ENCODE assay signal across 1 cellular context in genomic region chr5:78597068-78597857, GRCh38.
TF ChIP-seq lines count a peak whose summit lies in the region.

No MANE protein-coding gene starts in this region.

TF ChIP-seq in HepG2, 621 proteins besides CTCF, POLR2A, EP300 and RAD21 (continued from another document and continues in another):
- peak; percentile 45; the same call in 1 of the 2 replicates for TF ChIP-seq KDM6A (CRISPR knock-in tag; IDR thresholded peaks at IDR 0.05; ENCODE audit: low read depth)
- TF ChIP-seq ASH2L (IDR thresholded peaks at IDR 0.05; ENCODE audit: insufficient read length, low read depth, low read length) = peak; percentile 62
- no peak for TF ChIP-seq STAT5B (CRISPR knock-in tag; IDR thresholded peaks at IDR 0.05)
- TF ChIP-seq MBNL3 (CRISPR knock-in tag; conservative IDR thresholded peaks at IDR 0.05) = no peak
- peak; percentile 36; the same call in 1 of the 2 replicates for TF ChIP-seq RXRA (CRISPR knock-in tag; IDR thresholded peaks at IDR 0.05)
- TF ChIP-seq KLF16 (CRISPR knock-in tag; IDR thresholded peaks at IDR 0.05) = peak in 1 of 2 experiments; percentile 61; a peak in 1 of 4 replicates
- TF ChIP-seq, protein P1, sequence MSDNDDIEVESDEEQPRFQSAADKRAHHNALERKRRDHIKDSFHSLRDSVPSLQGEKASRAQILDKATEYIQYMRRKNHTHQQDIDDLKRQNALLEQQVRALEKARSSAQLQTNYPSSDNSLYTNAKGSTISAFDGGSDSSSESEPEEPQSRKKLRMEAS (IDR thresholded peaks at IDR 0.05) = peak; percentile 37; the same call in 1 of the 2 replicates
- TF ChIP-seq HDAC2 (CRISPR knock-in tag; IDR thresholded peaks at IDR 0.05) = peak; percentile 85
- TF ChIP-seq ZNF563 (CRISPR knock-in tag; IDR thresholded peaks at IDR 0.05) = no peak
- 0 out of 2 replicates have a peak, but pooled peaks have one; percentile 33 for TF ChIP-seq POLR2G (IDR thresholded peaks at IDR 0.05; ENCODE audit: low read depth, low read length)
- peak; percentile 57; the same call in 1 of the 2 replicates for TF ChIP-seq GFI1 (CRISPR knock-in tag; IDR thresholded peaks at IDR 0.05; ENCODE audit: borderline replicate concordance)
- TF ChIP-seq ZNF331 (CRISPR knock-in tag; IDR thresholded peaks at IDR 0.05) = 0 out of 2 replicates have a peak, but pooled peaks have one; percentile 35
- peak; percentile 61; the same call in 1 of the 2 replicates for TF ChIP-seq ZMYM2 (CRISPR knock-in tag; IDR thresholded peaks at IDR 0.05)
- peak; percentile 13; the same call in 1 of the 2 replicates for TF ChIP-seq THRA (CRISPR knock-in tag; IDR thresholded peaks at IDR 0.05; ENCODE audit: borderline replicate concordance)
- peak; percentile 38 for TF ChIP-seq NR2F6 (IDR thresholded peaks at IDR 0.05)
- TF ChIP-seq NR2F6 (CRISPR knock-in tag; IDR thresholded peaks at IDR 0.05) = peak; percentile 53; the same call in 1 of the 2 replicates
- no peak for TF ChIP-seq ZNF20 (CRISPR knock-in tag; IDR thresholded peaks at IDR 0.05)
- TF ChIP-seq RFX5 (IDR thresholded peaks at IDR 0.05; ENCODE audit: low read depth, low read length) = no peak
- TF ChIP-seq ZNF264 (CRISPR knock-in tag; IDR thresholded peaks at IDR 0.05) = peak; percentile 60; the same call in 1 of the 2 replicates
- TF ChIP-seq MEF2D (CRISPR knock-in tag; IDR thresholded peaks at IDR 0.05) = 0 out of 2 replicates have a peak, but pooled peaks have one; percentile 35
- TF ChIP-seq ZNF607 (CRISPR knock-in tag; IDR thresholded peaks at IDR 0.05; ENCODE audit: borderline replicate concordance) = peak; percentile 35; the same call in 1 of the 2 replicates
- peak; percentile 36; the same call in 1 of the 2 replicates for TF ChIP-seq TBX2 (CRISPR knock-in tag; IDR thresholded peaks at IDR 0.05; ENCODE audit: borderline replicate concordance)
- TF ChIP-seq ZMYM3 (CRISPR knock-in tag; IDR thresholded peaks at IDR 0.05) = peak; percentile 72
- TF ChIP-seq FOXC1 (CRISPR knock-in tag; IDR thresholded peaks at IDR 0.05; ENCODE audit: borderline replicate concordance) = no peak
- TF ChIP-seq SOX13 (IDR thresholded peaks at IDR 0.05) = no peak
- TF ChIP-seq SOX13 (CRISPR knock-in tag; conservative IDR thresholded peaks at IDR 0.05 in 1 of 2, IDR thresholded peaks at IDR 0.05 in 1 of 2) = peak in 1 of 2 experiments; percentile 70; a peak in 2 of 4 replicates
- TF ChIP-seq MIXL1 (CRISPR knock-in tag; IDR thresholded peaks at IDR 0.05) = peak; percentile 67; the same call in 1 of the 2 replicates
- peak; percentile 86 for TF ChIP-seq HMG20A (CRISPR knock-in tag; IDR thresholded peaks at IDR 0.05; ENCODE audit: borderline replicate concordance)
- TF ChIP-seq ZNF792 (CRISPR knock-in tag; IDR thresholded peaks at IDR 0.05) = no peak; the same call in 1 of the 2 replicates
- no peak for TF ChIP-seq ZNF432 (CRISPR knock-in tag; IDR thresholded peaks at IDR 0.05; ENCODE audit: borderline replicate concordance)
- TF ChIP-seq, protein P2, sequence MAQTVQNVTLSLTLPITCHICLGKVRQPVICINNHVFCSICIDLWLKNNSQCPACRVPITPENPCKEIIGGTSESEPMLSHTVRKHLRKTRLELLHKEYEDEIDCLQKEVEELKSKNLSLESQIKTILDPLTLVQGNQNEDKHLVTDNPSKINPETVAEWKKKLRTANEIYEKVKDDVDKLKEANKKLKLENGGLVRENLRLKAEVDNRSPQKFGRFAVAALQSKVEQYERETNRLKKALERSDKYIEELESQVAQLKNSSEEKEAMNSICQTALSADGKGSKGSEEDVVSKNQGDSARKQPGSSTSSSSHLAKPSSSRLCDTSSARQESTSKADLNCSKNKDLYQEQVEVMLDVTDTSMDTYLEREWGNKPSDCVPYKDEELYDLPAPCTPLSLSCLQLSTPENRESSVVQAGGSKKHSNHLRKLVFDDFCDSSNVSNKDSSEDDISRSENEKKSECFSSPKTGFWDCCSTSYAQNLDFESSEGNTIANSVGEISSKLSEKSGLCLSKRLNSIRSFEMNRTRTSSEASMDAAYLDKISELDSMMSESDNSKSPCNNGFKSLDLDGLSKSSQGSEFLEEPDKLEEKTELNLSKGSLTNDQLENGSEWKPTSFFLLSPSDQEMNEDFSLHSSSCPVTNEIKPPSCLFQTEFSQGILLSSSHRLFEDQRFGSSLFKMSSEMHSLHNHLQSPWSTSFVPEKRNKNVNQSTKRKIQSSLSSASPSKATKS (CRISPR knock-in tag; IDR thresholded peaks at IDR 0.05) = no peak
- no peak for TF ChIP-seq CBFB (CRISPR knock-in tag; IDR thresholded peaks at IDR 0.05)
- TF ChIP-seq, protein P3, sequence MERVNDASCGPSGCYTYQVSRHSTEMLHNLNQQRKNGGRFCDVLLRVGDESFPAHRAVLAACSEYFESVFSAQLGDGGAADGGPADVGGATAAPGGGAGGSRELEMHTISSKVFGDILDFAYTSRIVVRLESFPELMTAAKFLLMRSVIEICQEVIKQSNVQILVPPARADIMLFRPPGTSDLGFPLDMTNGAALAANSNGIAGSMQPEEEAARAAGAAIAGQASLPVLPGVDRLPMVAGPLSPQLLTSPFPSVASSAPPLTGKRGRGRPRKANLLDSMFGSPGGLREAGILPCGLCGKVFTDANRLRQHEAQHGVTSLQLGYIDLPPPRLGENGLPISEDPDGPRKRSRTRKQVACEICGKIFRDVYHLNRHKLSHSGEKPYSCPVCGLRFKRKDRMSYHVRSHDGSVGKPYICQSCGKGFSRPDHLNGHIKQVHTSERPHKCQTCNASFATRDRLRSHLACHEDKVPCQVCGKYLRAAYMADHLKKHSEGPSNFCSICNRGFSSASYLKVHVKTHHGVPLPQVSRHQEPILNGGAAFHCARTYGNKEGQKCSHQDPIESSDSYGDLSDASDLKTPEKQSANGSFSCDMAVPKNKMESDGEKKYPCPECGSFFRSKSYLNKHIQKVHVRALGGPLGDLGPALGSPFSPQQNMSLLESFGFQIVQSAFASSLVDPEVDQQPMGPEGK (CRISPR knock-in tag; IDR thresholded peaks at IDR 0.05) = peak; percentile 86
- TF ChIP-seq, protein P4, sequence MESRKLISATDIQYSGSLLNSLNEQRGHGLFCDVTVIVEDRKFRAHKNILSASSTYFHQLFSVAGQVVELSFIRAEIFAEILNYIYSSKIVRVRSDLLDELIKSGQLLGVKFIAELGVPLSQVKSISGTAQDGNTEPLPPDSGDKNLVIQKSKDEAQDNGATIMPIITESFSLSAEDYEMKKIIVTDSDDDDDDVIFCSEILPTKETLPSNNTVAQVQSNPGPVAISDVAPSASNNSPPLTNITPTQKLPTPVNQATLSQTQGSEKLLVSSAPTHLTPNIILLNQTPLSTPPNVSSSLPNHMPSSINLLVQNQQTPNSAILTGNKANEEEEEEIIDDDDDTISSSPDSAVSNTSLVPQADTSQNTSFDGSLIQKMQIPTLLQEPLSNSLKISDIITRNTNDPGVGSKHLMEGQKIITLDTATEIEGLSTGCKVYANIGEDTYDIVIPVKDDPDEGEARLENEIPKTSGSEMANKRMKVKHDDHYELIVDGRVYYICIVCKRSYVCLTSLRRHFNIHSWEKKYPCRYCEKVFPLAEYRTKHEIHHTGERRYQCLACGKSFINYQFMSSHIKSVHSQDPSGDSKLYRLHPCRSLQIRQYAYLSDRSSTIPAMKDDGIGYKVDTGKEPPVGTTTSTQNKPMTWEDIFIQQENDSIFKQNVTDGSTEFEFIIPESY (CRISPR knock-in tag; IDR thresholded peaks at IDR 0.05) = peak; percentile 62; the same call in 1 of the 2 replicates
- TF ChIP-seq ETV5 (CRISPR knock-in tag; IDR thresholded peaks at IDR 0.05; ENCODE audit: borderline replicate concordance) = peak; percentile 97
- TF ChIP-seq ZNF580 (CRISPR knock-in tag; IDR thresholded peaks at IDR 0.05; ENCODE audit: borderline replicate concordance, low read depth) = peak; percentile 64; the same call in 1 of the 2 replicates
- TF ChIP-seq IKZF5 (CRISPR knock-in tag; IDR thresholded peaks at IDR 0.05) = peak; percentile 33; the same call in 1 of the 2 replicates
- TF ChIP-seq ZKSCAN8 (CRISPR knock-in tag; IDR thresholded peaks at IDR 0.05; ENCODE audit: borderline replicate concordance) = 0 out of 2 replicates have a peak, but pooled peaks have one; percentile 33
- TF ChIP-seq STAG1 (CRISPR knock-in tag; IDR thresholded peaks at IDR 0.05) = 0 out of 2 replicates have a peak, but pooled peaks have one; percentile 8
- TF ChIP-seq CC2D1A (CRISPR knock-in tag; IDR thresholded peaks at IDR 0.05) = no peak
- TF ChIP-seq SAP130 (CRISPR knock-in tag; IDR thresholded peaks at IDR 0.05; ENCODE audit: low read depth) = peak; percentile 56; the same call in 1 of the 2 replicates
- peak; percentile 59; the same call in 1 of the 2 replicates for TF ChIP-seq FOXA3 (CRISPR knock-in tag; IDR thresholded peaks at IDR 0.05)
- TF ChIP-seq ZNF362 (CRISPR knock-in tag; IDR thresholded peaks at IDR 0.05; ENCODE audit: borderline replicate concordance) = peak; percentile 46; the same call in 1 of the 2 replicates
- TF ChIP-seq NR2F1 (CRISPR knock-in tag; IDR thresholded peaks at IDR 0.05) = 0 out of 4 replicates have a peak, but pooled peaks of 1 of the 2 experiments have one; percentile 26
- TF ChIP-seq, protein P5, sequence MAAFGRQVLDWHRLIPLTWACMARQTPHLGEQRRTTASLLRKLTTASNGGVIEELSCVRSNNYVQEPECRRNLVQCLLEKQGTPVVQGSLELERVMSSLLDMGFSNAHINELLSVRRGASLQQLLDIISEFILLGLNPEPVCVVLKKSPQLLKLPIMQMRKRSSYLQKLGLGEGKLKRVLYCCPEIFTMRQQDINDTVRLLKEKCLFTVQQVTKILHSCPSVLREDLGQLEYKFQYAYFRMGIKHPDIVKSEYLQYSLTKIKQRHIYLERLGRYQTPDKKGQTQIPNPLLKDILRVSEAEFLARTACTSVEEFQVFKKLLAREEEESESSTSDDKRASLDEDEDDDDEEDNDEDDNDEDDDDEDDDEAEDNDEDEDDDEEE (CRISPR knock-in tag; IDR thresholded peaks at IDR 0.05) = no peak
- TF ChIP-seq YEATS4 (CRISPR knock-in tag; IDR thresholded peaks at IDR 0.05; ENCODE audit: borderline replicate concordance) = peak; percentile 54; the same call in 1 of the 2 replicates
- TF ChIP-seq ZNF710 (CRISPR knock-in tag; IDR thresholded peaks at IDR 0.05; ENCODE audit: borderline replicate concordance) = peak; percentile 2; the same call in 1 of the 2 replicates
- TF ChIP-seq KLF13 (CRISPR knock-in tag; IDR thresholded peaks at IDR 0.05) = no peak
- TF ChIP-seq PPARG (CRISPR knock-in tag; conservative IDR thresholded peaks at IDR 0.05) = 0 out of 2 replicates have a peak, but pooled peaks have one; percentile 32
